Comparison of ENCODE assay signal across 11 cellular contexts in genomic region chr12:113860950-113861349, GRCh38.
DNase-seq lines count a peak whose midpoint lies in the region; ATAC-seq, FAIRE-seq and TF ChIP-seq lines count a peak whose summit lies in the region.
"Had no signal": no experiment of that assay in that cellular context is flagged by ENCODE, and none has a peak within 500 bp of the region (broad histone marks: within the 10 kb centered on the region; RNA-seq: fewer than 3 reads in every experiment).

No MANE protein-coding gene starts in this region.

- TF ChIP-seq CTCF in IMR-90 (conservative IDR thresholded peaks at IDR 0.05; ENCODE audit: low read depth, low read length) (no peak), kidney epithelial cell (IDR thresholded peaks at IDR 0.05; ENCODE audit: insufficient read depth, low read length, poor library complexity, severe bottlenecking) (no peak), D721Med (IDR thresholded peaks at IDR 0.05; ENCODE audit: insufficient read depth, missing control alignments) (no peak)

- in situ Hi-C loops in IMR-90 (cut with MboI; ENCODE audit: low sequenced_read_pairs): no loop called here

- H3K18ac ChIP-seq in IMR-90 (ENCODE audit: low read depth, low read length): peak overlapping the region; percentile 78

- peak overlapping the region; percentile 96 for H3K4ac ChIP-seq in IMR-90 (ENCODE audit: low read depth, low read length)

- peak overlapping the region; percentile 67; the same call in 2 of the 3 replicates for H2BK15ac ChIP-seq in IMR-90 (ENCODE audit: low read depth, low read length)

- H4K8ac ChIP-seq in IMR-90 (ENCODE audit: low read depth in 2 of 2, low read length in 2 of 2): peak overlapping the region; percentile 48 to 90; a peak in 3 of 4 replicates

- H2BK120ac ChIP-seq in IMR-90 (ENCODE audit: low read depth, low read length): peak overlapping the region; percentile 89

- CTCF ChIA-PET in IMR-90 (lab: Yijun Ruan, JAX): no interaction called here

- BruUV-seq in IMR-90 (replicated peaks; lab: Mats Ljungman, UMichigan): no TSS peak

- H3K9ac ChIP-seq in BLaER1 treated with 17β-estradiol and CSF1 and Interleukin-3, amounts not matched to agents 10 nM and 100 nM: 0 out of 22 replicates have a peak overlapping the region, but pooled peaks of 1 of the 11 experiments have one; percentile 4
- H3K9ac ChIP-seq in IMR-90 (ENCODE audit: low read depth, low read length): peak overlapping the region; percentile 47; the same call in 1 of the 2 replicates

- peaks cover 25% of the 10 kb centered on the region for H3K9me1 ChIP-seq in IMR-90 (ENCODE audit: insufficient read depth, low read length)

- H3K4me2 ChIP-seq in BLaER1 treated with 17β-estradiol and CSF1 and Interleukin-3, amounts not matched to agents 10 nM and 100 nM: peak overlapping the region; percentile 79 to 93 (median 85)
- peak overlapping the region; percentile 67; the same call in 1 of the 2 replicates for H3K4me2 ChIP-seq in IMR-90 (ENCODE audit: low read depth, low read length)

- H2AK5ac ChIP-seq in IMR-90 (ENCODE audit: low read depth, low read length): peak overlapping the region; percentile 87; the same call in 1 of the 2 replicates

- no peak overlapping the region for H3K4me3 ChIP-seq in BLaER1 treated with 17β-estradiol and CSF1 and Interleukin-3, amounts not matched to agents 10 nM and 100 nM
- H3K4me3 ChIP-seq in IMR-90 (ENCODE audit: insufficient read depth, low read depth, low read length) (no peak overlapping the region), kidney epithelial cell (ENCODE audit: low read depth, low read length) (no peak overlapping the region)

- intact Hi-C loops in IMR-90 (cut with micrococcal nuclease): no loop called here

- peak overlapping the region; percentile 94 for H4K5ac ChIP-seq in IMR-90 (ENCODE audit: low read depth, low read length)

- H3K14ac ChIP-seq in IMR-90 (replicated peaks; ENCODE audit: low read depth, low read length): peak overlapping the region; percentile 95

- peak overlapping the region; percentile 95 for H4K91ac ChIP-seq in IMR-90 (ENCODE audit: insufficient read depth, low read depth, low read length)

- ATAC-seq in IMR-90 (ENCODE audit: low read depth) (peak; percentile 79), HG03432 (IDR thresholded peaks at IDR 0.05; ENCODE audit: unreplicated experiment) (no peak)

- TF ChIP-seq POLR2A in IMR-90 (IDR thresholded peaks at IDR 0.05; ENCODE audit: low read depth, low read length): peak; percentile 51; the same call in 1 of the 2 replicates

- H2AK9ac ChIP-seq in IMR-90 (replicated peaks; ENCODE audit: low read depth, low read length, poor library complexity): peak overlapping the region; percentile 94

- peaks cover 0 to 3% (median 0%) of the 10 kb centered on the region in 11 experiments; a peak in 1 of 22 replicates for H3K9me3 ChIP-seq in BLaER1 treated with 17β-estradiol and CSF1 and Interleukin-3, amounts not matched to agents 10 nM and 100 nM (replicated peaks in 1 of 11)
- no peaks in the 10 kb centered on the region for H3K9me3 ChIP-seq in IMR-90 (ENCODE audit: control insufficient read depth, insufficient read depth, low read length)

- peak overlapping the region in 6 of 11 experiments; percentile 17 to 76 (median 70); a peak in 10 of 22 replicates for H3K27ac ChIP-seq in BLaER1 treated with 17β-estradiol and CSF1 and Interleukin-3, amounts not matched to agents 10 nM and 100 nM
- H3K27ac ChIP-seq in IMR-90 (ENCODE audit: insufficient read depth, low read length): peak overlapping the region; percentile 54

- H4K20me1 ChIP-seq in BLaER1 treated with 17β-estradiol and CSF1 and Interleukin-3, amounts not matched to agents 10 nM and 100 nM: peaks cover 0 to 82% (median 15%) of the 10 kb centered on the region in 11 experiments; a peak in 13 of 22 replicates
- H4K20me1 ChIP-seq in IMR-90 (ENCODE audit: insufficient read depth, low read length): no peaks in the 10 kb centered on the region

- no peak for TF ChIP-seq RAD21 in IMR-90 (IDR thresholded peaks at IDR 0.05; ENCODE audit: low read length)

- H3K27me3 ChIP-seq in BLaER1 treated with 17β-estradiol and CSF1 and Interleukin-3, amounts not matched to agents 10 nM and 100 nM: no peaks in the 10 kb centered on the region
- H3K27me3 ChIP-seq in IMR-90 (ENCODE audit: control insufficient read depth, insufficient read depth, low read length): no peaks in the 10 kb centered on the region
- H3K27me3 ChIP-seq in kidney epithelial cell (ENCODE audit: control insufficient read depth, insufficient read depth, low read length): no peaks in the 10 kb centered on the region

- peak overlapping the region; percentile 63 for H3K56ac ChIP-seq in IMR-90 (ENCODE audit: extremely low read depth, insufficient read depth, low read length)

- POLR2A ChIA-PET in IMR-90 (lab: Charles Lee; ENCODE audit: unreplicated experiment): interaction anchor here (0.9 kb wide), 1 partner anchor 68 kb away, joined by 4 read pairs; no protein-coding TSS in a partner anchor

- peaks cover 61 to 77% (median 74%) of the 10 kb centered on the region in 10 experiments for H3K4me1 ChIP-seq in BLaER1 treated with 17β-estradiol and CSF1 and Interleukin-3, amounts not matched to agents 10 nM and 100 nM
- peaks cover 21% of the 10 kb centered on the region for H3K4me1 ChIP-seq in IMR-90 (ENCODE audit: control insufficient read depth, insufficient read depth, low read length)

- DNase-seq in IMR-90: peak; percentile 98
- peak; percentile 96 for DNase-seq in amniotic epithelial cell (ENCODE audit: low read depth)
- DNase-seq in kidney epithelial cell (ENCODE audit: low read depth): peak; percentile 62
- no peak for DNase-seq in T-helper 2 cell
- no peak for DNase-seq in D721Med (ENCODE audit: insufficient read length, low spot score)
- no peak for DNase-seq in pons (ENCODE audit: low spot score)
- DNase-seq: activated CD4-positive, alpha-beta T cell treated with anti-CD3 and anti-CD28 coated beads, Interleukin-2, amount 10 ng/mL, durations not matched to agents 7 days and 5 days; amniotic stem cell; CD8-positive, alpha-beta memory T cell had no signal

- peaks cover 0 to 9% of the 10 kb centered on the region in 2 experiments; a peak in 1 of 4 replicates for H3K79me1 ChIP-seq in IMR-90 (ENCODE audit: low read depth in 1 of 2, low read length in 2 of 2)

- H3K23ac ChIP-seq in IMR-90 (ENCODE audit: low read depth, low read length): peak overlapping the region; percentile 88

- no peak for FAIRE-seq in D721Med (lab: Jason Lieb, UNC)

- WGBS in IMR-90 (ENCODE audit: extremely low coverage in 2 of 2, insufficient read length in 1 of 2), 2 experiments: no CpG with 5 or more reads among the region's 7 CpGs

- peak overlapping the region; percentile 89 for H2BK5ac ChIP-seq in IMR-90 (ENCODE audit: low read depth, low read length, poor library complexity, severe bottlenecking)

- dilution Hi-C loops in IMR-90 (cut with HindIII; ENCODE audit: low sequenced_read_pairs, unreplicated experiment): no loop called here

- peak overlapping the region; percentile 85 for H2AFZ ChIP-seq in IMR-90 (replicated peaks; ENCODE audit: low read length, poor library complexity)

- H2BK20ac ChIP-seq in IMR-90 (ENCODE audit: low read depth, low read length): peak overlapping the region; percentile 84

- H3K36me3 ChIP-seq in BLaER1 treated with 17β-estradiol and CSF1 and Interleukin-3, amounts not matched to agents 10 nM and 100 nM: peaks cover 8 to 41% (median 31%) of the 10 kb centered on the region in 11 experiments; a peak in 21 of 22 replicates
- H3K36me3 ChIP-seq in IMR-90 (ENCODE audit: control insufficient read depth, insufficient read depth, low read length): peaks cover 6% of the 10 kb centered on the region; the same call in 1 of the 2 replicates
- H3K36me3 ChIP-seq in kidney epithelial cell (ENCODE audit: control insufficient read depth, insufficient read depth, low read length): no peaks in the 10 kb centered on the region

TF ChIP-seq in IMR-90, 13 proteins besides CTCF, POLR2A, EP300 and RAD21:
- TF ChIP-seq CEBPB (IDR thresholded peaks at IDR 0.05; ENCODE audit: low read depth, low read length) (peak; percentile 98), CHD1 (IDR thresholded peaks at IDR 0.05; ENCODE audit: low read depth, low read length) (no peak), ELK1 (IDR thresholded peaks at IDR 0.05; ENCODE audit: borderline replicate concordance, low read depth, low read length) (no peak), MAFK (IDR thresholded peaks at IDR 0.05; ENCODE audit: low read depth, low read length) (no peak), NFE2L2 (IDR thresholded peaks at IDR 0.05; ENCODE audit: low read depth, low read length) (no peak; the same call in 1 of the 2 replicates), FOS (IDR thresholded peaks at IDR 0.05; ENCODE audit: low read depth, low read length) (peak; percentile 88), SMC3 (IDR thresholded peaks at IDR 0.05; ENCODE audit: low read depth, low read length) (no peak; the same call in 1 of the 2 replicates), RFX5 (IDR thresholded peaks at IDR 0.05; ENCODE audit: low read depth, low read length) (no peak), MAZ (IDR thresholded peaks at IDR 0.05; ENCODE audit: borderline replicate concordance, low read depth, low read length) (0 out of 2 replicates have a peak, but pooled peaks have one; percentile 44), BHLHE40 (IDR thresholded peaks at IDR 0.05; ENCODE audit: low read depth, low read length) (peak; percentile 21; the same call in 1 of the 2 replicates), RCOR1 (IDR thresholded peaks at IDR 0.05; ENCODE audit: insufficient replicate concordance, low read length) (peak; percentile 98), MXI1 (IDR thresholded peaks at IDR 0.05; ENCODE audit: borderline replicate concordance, low read depth, low read length) (no peak), USF2 (IDR thresholded peaks at IDR 0.05; ENCODE audit: low read depth, low read length) (no peak)

Comparison
In these comparisons a context has a peak if more than half of its experiments do, and no peak if none do; other contexts are left out.
1. DNase-seq: peak in IMR-90 (single experiment), amniotic epithelial cell (single experiment) and kidney epithelial cell (single experiment); none in T-helper 2 cell (0 of 5), D721Med (single experiment) and pons (single experiment).